In the genomic region with DNA sequence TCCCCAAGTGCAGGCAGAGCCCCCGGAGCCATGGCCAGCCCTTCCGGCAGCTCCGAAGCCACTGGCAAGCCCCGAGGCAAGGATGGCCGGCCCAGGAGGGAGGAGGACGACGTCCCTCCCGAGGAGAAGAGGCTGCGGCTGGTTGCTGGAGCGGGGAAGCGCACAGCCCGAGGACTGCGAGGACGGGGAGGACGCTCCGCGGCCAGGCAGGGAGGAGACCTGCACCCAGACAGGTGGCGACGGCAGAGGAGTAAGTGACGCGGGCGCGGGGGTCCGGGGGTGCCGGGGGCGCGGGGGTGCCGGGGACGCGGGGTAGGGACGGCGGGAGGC, we compare ENCODE assay signal across 10 cellular contexts. TPM values are rescaled to one million over a fixed set of nuclear protein-coding genes. Genes with fewer than 3 reads are reported as not detected.
DNase-seq lines count a peak whose midpoint lies in the region; TF ChIP-seq lines count a peak whose summit lies in the region.
"Not testable (repeated sequence)": the region's sequence is repeated elsewhere in the genome, so short reads cannot be mapped to it uniquely, and the experiment has no call there.
"Had no signal": no experiment of that assay in that cellular context is flagged by ENCODE, and none has a peak within 500 bp of the region (broad histone marks: within the 10 kb centered on the region; RNA-seq: fewer than 3 reads in every experiment).

No MANE protein-coding gene starts in this region.

- not testable (repeated sequence) for H3K36me3 Mint-ChIP-seq in osteocyte (ENCODE audit: unreplicated experiment); type B pancreatic cell

- H3K4me1 Mint-ChIP-seq in osteocyte (ENCODE audit: unreplicated experiment); type B pancreatic cell (ENCODE audit: unreplicated experiment): not testable (repeated sequence)

- not testable (repeated sequence) for H3K27me3 ChIP-seq in NT2/D1 (ENCODE audit: insufficient read depth, insufficient read length)

- H3K27ac Mint-ChIP-seq in osteocyte (ENCODE audit: unreplicated experiment); type B pancreatic cell: not testable (repeated sequence)

- DNase-seq in COLO668 (lab: John Stamatoyannopoulos, UW; ENCODE audit: unreplicated experiment) (peak; percentile 3), HT-29 (ENCODE audit: low spot score) (peak; percentile 4), amniotic epithelial cell (ENCODE audit: low read depth) (peak; percentile 1), iPS-NIHi7 (ENCODE audit: extremely low spot score) (peak; percentile 11)
- DNase-seq in NT2/D1 (ENCODE audit: low read depth, low spot score); epithelial cell of esophagus (ENCODE audit: low read depth); osteocyte (ENCODE audit: extremely low spot score, unreplicated experiment); type B pancreatic cell (ENCODE audit: extremely low spot score, unreplicated experiment): not testable (repeated sequence)

- peak overlapping the region; percentile 42 for H3K4me3 Mint-ChIP-seq in osteocyte (ENCODE audit: unreplicated experiment)
- H3K4me3 Mint-ChIP-seq in type B pancreatic cell, result peak overlapping the region; percentile 68

- not testable (repeated sequence) for H3K4me1 ChIP-seq in NT2/D1 (ENCODE audit: insufficient read depth, insufficient read length)

- H3K27me3 Mint-ChIP-seq in osteocyte (ENCODE audit: unreplicated experiment) (peaks cover 31% of the 10 kb centered on the region), type B pancreatic cell (peaks cover 43% of the 10 kb centered on the region)

- not testable (repeated sequence) for H3K36me3 ChIP-seq in NT2/D1 (ENCODE audit: insufficient read depth, insufficient read length, low read length)

- peak overlapping the region; percentile 61 for H3K9ac ChIP-seq in NT2/D1 (ENCODE audit: insufficient read length, low read depth)

- H3K4me3 ChIP-seq in NT2/D1 (ENCODE audit: insufficient read length, low read depth) (peak overlapping the region; percentile 30), epithelial cell of esophagus (ENCODE audit: low read length) (peak overlapping the region; percentile 19)

- TF ChIP-seq CTCF in epithelial cell of esophagus (IDR thresholded peaks at IDR 0.05; ENCODE audit: insufficient read depth, low read depth, low read length, missing control alignments); osteocyte (IDR thresholded peaks at IDR 0.05): not testable (repeated sequence)
- peak; percentile 1 for TF ChIP-seq CTCF in type B pancreatic cell (conservative IDR thresholded peaks at IDR 0.05)

- not testable (repeated sequence) for H3K9me3 ChIP-seq in NT2/D1 (ENCODE audit: insufficient read depth, low read length)

- not testable (repeated sequence) for H3K9me3 Mint-ChIP-seq in osteocyte (ENCODE audit: unreplicated experiment); type B pancreatic cell

RNA-seq across cellular contexts. Expression of gene KRTAP5-11, which starts 56.8 kb away (rescaled TPM):
- not detected in 2 replicates for total RNA-seq in HT-29 (2014; rRNA removed; shearing (Covaris generic))
- not detected in 2 replicates for total RNA-seq in osteocyte
- total RNA-seq in type B pancreatic cell (ENCODE audit: low replicate concordance), result not detected in 2 replicates
- total RNA-seq: aorta, SJCRH30 had no signal
